ENCODE assay signal across 15 cellular contexts in the genomic region with DNA sequence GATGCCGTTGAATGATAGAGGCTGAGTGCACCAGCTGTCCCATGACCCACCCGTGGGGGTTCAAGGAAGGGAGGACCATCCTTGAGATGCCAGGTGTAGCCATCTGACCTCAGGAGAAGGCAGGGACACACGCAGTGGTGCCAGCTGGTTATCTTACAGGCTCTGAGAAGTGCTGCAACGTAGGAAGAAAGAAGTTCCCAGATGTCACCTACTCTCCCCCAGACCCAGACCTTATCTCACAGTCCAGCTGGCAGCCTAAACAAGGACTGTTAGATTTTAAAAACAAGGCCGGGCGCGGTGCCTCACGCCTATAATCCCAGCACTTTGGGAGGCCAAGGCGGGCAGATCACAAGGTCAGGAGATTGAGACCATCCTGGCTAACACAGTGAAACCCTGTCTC.
A peak's percentile ranks its signal among the peaks of the same experiment; 100 is the strongest.
DNase-seq lines count a peak whose midpoint lies in the region; ATAC-seq and TF ChIP-seq lines count a peak whose summit lies in the region.
"Had no signal": no experiment of that assay in that cellular context is flagged by ENCODE, and none has a peak within 500 bp of the region (broad histone marks: within the 10 kb centered on the region; RNA-seq: fewer than 3 reads in every experiment).

No MANE protein-coding gene starts in this region.

- intact Hi-C loops in sigmoid colon (cut with DNase I), result no loop called here

- H3K27ac ChIP-seq in DND-41 (ENCODE audit: low read length), result peak overlapping the region; percentile 6; the same call in 1 of the 2 replicates
- H3K27ac ChIP-seq in SU-DHL-6 (ENCODE audit: low read depth, low read length), result peak overlapping the region; percentile 98
- H3K27ac ChIP-seq in sigmoid colon, result no peak overlapping the region
- H3K27ac ChIP-seq: C4-2B, HL-60 had no signal

- no peaks in the 10 kb centered on the region for H3K36me3 ChIP-seq in DND-41 (ENCODE audit: insufficient read depth, low read length)
- H3K36me3 ChIP-seq in SU-DHL-6 (ENCODE audit: low read length), result no peaks in the 10 kb centered on the region
- no peaks in the 10 kb centered on the region for H3K36me3 ChIP-seq in sigmoid colon
- H3K36me3 ChIP-seq: BE2C had no signal

- H3K4me3 ChIP-seq in DND-41 (ENCODE audit: low read depth in 1 of 2, low read length in 2 of 2) (no peak overlapping the region), SU-DHL-6 (ENCODE audit: insufficient read depth, low read length, poor library complexity, severe bottlenecking) (no peak overlapping the region), sigmoid colon (no peak overlapping the region)
- H3K4me3 ChIP-seq: GM12878 had no signal

- H3K9ac ChIP-seq in DND-41 (ENCODE audit: low read depth, low read length) (no peak overlapping the region), SU-DHL-6 (ENCODE audit: low read length) (peak overlapping the region; percentile 39; the same call in 1 of the 2 replicates)

- no peaks in the 10 kb centered on the region for H3K27me3 ChIP-seq in DND-41 (ENCODE audit: insufficient read depth, low read length, poor library complexity)
- H3K27me3 ChIP-seq in SU-DHL-6 (ENCODE audit: low read length), result no peaks in the 10 kb centered on the region
- no peaks in the 10 kb centered on the region for H3K27me3 ChIP-seq in sigmoid colon
- H3K27me3 ChIP-seq: BE2C had no signal

- H3F3A ChIP-seq in SU-DHL-6 (ENCODE audit: insufficient read depth), result peaks cover 34% of the 10 kb centered on the region

- no peak for TF ChIP-seq EP300 in sigmoid colon (IDR thresholded peaks at IDR 0.05)

- ATAC-seq in DND-41 (ENCODE audit: insufficient read depth, low read depth), result no peak
- ATAC-seq in GM21737 (IDR thresholded peaks at IDR 0.05; ENCODE audit: unreplicated experiment), result no peak
- no peak for ATAC-seq in omental fat pad (ENCODE audit: low FRiP score)
- ATAC-seq: GM12878, HCT116 had no signal

- H2AFZ ChIP-seq in DND-41 (ENCODE audit: low read depth, low read length) (no peak overlapping the region), SU-DHL-6 (ENCODE audit: low read depth, low read length, severe bottlenecking) (no peak overlapping the region)

- H3K4me2 ChIP-seq in DND-41 (ENCODE audit: insufficient read depth, low read length) (no peak overlapping the region), SU-DHL-6 (ENCODE audit: low read depth, low read length, poor library complexity, severe bottlenecking) (peak overlapping the region; percentile 73)

- DNase-seq in DND-41 (no peak), NCI-H524 (lab: John Stamatoyannopoulos, UW) (peak; percentile 27 to 68), sigmoid colon (peak; percentile 2), omental fat pad (ENCODE audit: low spot score) (no peak), AG20443 (ENCODE audit: low spot score) (no peak)
- DNase-seq: BE2C; CD4-positive, alpha-beta memory T cell; COR-L47; DMS53 had no signal

- no peaks in the 10 kb centered on the region for H3K79me2 ChIP-seq in DND-41 (ENCODE audit: insufficient read depth, low read length)
- H3K79me2 ChIP-seq in SU-DHL-6 (ENCODE audit: insufficient read depth, low read length), result no peaks in the 10 kb centered on the region

- H3K4me1 ChIP-seq in DND-41 (ENCODE audit: insufficient read depth, low read length), result peaks cover 26% of the 10 kb centered on the region
- H3K4me1 ChIP-seq in sigmoid colon, result no peaks in the 10 kb centered on the region
- H3K4me1 ChIP-seq: BE2C had no signal

- no peak for TF ChIP-seq POLR2A in sigmoid colon (IDR thresholded peaks at IDR 0.05)

- H3K9me3 ChIP-seq in DND-41 (ENCODE audit: insufficient read depth, low read length, severe bottlenecking) (no peaks in the 10 kb centered on the region), SU-DHL-6 (ENCODE audit: insufficient read depth, low read length) (no peaks in the 10 kb centered on the region), sigmoid colon (no peaks in the 10 kb centered on the region)
- H3K9me3 ChIP-seq: BE2C had no signal

- 84 to 92% methylated on average over 9 of the region's 9 CpGs for WGBS in sigmoid colon, 2 donors

- TF ChIP-seq CTCF in DND-41 (IDR thresholded peaks at IDR 0.05; ENCODE audit: borderline replicate concordance, extremely low read depth, low read length, poor library complexity, severe bottlenecking) (no peak), SU-DHL-6 (IDR thresholded peaks at IDR 0.05; ENCODE audit: insufficient read depth, low read length, poor library complexity, severe bottlenecking) (no peak), sigmoid colon (IDR thresholded peaks at IDR 0.05) (no peak), omental fat pad (IDR thresholded peaks at IDR 0.05) (no peak)

- H4K20me1 ChIP-seq in DND-41 (ENCODE audit: insufficient read depth, low read length) (no peaks in the 10 kb centered on the region), SU-DHL-6 (ENCODE audit: low read depth, low read length) (no peaks in the 10 kb centered on the region)

- no peaks in the 10 kb centered on the region for H3K9me2 ChIP-seq in SU-DHL-6 (replicated peaks; ENCODE audit: insufficient read depth, low read length)

Comparison
In these comparisons a context has a peak if more than half of its experiments do, and no peak if none do; other contexts are left out.
1. DNase-seq: peak in NCI-H524 (2 of 2) and sigmoid colon (single experiment); none in DND-41 (single experiment), omental fat pad (single experiment) and AG20443 (single experiment).
2. H3K27ac ChIP-seq: peak in DND-41 (single experiment) and SU-DHL-6 (single experiment); none in sigmoid colon (0 of 4).